ENCODE assay signal across 1 cellular context in the genomic region with DNA sequence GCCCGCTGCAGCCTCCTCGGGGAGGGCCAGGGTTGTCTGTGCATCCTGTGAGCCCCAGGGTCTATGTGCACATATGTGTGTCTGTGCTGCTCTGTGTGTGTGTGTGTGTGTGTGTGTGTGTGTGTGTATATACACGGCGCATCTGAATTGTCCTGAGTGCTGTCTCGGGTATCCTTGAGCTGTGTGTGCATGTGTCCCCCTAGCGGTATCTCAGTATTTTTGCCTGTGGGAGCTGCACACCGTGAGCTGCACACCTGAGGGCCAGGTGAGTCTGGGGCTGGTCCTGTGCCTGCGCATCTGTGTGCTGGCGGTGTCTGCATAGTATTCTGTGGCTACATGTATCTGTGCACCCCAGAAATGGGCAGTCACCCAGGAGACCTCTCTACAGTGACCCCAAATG. TPM values are rescaled to one million over a fixed set of nuclear protein-coding genes. Genes with fewer than 3 reads are reported as not detected.
"Had no signal": no experiment of that assay in that cellular context is flagged by ENCODE, and none has a peak within 500 bp of the region (broad histone marks: within the 10 kb centered on the region; RNA-seq: fewer than 3 reads in every experiment).

No MANE protein-coding gene starts in this region.

RNA-seq across cellular contexts. Expression of a gene that starts 11.8 kb away (rescaled TPM):
- total RNA-seq: gastrocnemius medialis had no signal
